Comparison of ENCODE assay signal across 1 cellular context in genomic region chrX:37844622-37845021, GRCh38.
TF ChIP-seq lines count a peak whose summit lies in the region.

No MANE protein-coding gene starts in this region.

TF ChIP-seq in A549, 52 proteins besides CTCF, POLR2A, EP300 and RAD21 (continued from another document):
- TF ChIP-seq ELK1 (IDR thresholded peaks at IDR 0.05; ENCODE audit: low read depth, low read length) (no peak), HDAC2 (IDR thresholded peaks at IDR 0.05) (no peak), RCOR1 (IDR thresholded peaks at IDR 0.05; ENCODE audit: low read depth, low read length) (no peak)
